Comparison of ENCODE assay signal across 20 cellular contexts in the genomic region with DNA sequence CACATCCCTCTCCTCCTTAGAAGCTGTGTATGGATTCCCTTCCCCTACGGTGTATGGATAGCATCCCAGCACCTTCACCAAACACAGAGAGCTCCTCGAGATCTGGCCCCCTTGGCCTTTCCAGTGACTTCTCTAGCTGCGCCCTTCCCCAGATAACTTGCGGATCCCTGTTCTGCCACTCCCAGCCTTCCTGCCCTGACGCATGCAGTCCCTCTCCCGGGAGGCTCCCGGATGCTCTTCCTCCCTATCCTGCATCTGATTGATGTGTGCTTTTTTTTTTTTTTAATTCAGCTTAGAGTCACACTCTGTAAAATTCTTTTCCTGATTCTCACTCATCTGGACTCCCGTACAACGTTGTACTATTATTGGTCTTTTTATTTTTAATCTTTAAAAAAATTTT. TPM values are rescaled to one million over a fixed set of nuclear protein-coding genes. Genes with fewer than 3 reads are reported as not detected.
A peak's percentile ranks its signal among the peaks of the same experiment; 100 is the strongest.
DNase-seq lines count a peak whose midpoint lies in the region; ATAC-seq, FAIRE-seq and TF ChIP-seq lines count a peak whose summit lies in the region.
"Had no signal": no experiment of that assay in that cellular context is flagged by ENCODE, and none has a peak within 500 bp of the region (broad histone marks: within the 10 kb centered on the region; RNA-seq: fewer than 3 reads in every experiment).

No MANE protein-coding gene starts in this region.

- H2AK5ac ChIP-seq in H1 (ENCODE audit: low read depth, low read length), result 0 out of 2 replicates have a peak overlapping the region, but pooled peaks have one; percentile 65

- H3K14ac ChIP-seq in H1 (ENCODE audit: insufficient read length), result no peak overlapping the region

- no peak overlapping the region for H3K23ac ChIP-seq in H1 (ENCODE audit: insufficient read length)

- no peak overlapping the region for H3K4ac ChIP-seq in H1 (replicated peaks; ENCODE audit: insufficient read length, low read depth, low read length)

- H3K79me2 ChIP-seq in HepG2 (ENCODE audit: insufficient read depth, low read length), result no peaks in the 10 kb centered on the region
- peaks cover 43 to 99% of the 10 kb centered on the region in 2 experiments for H3K79me2 ChIP-seq in H1 (ENCODE audit: control insufficient read depth in 1 of 2, insufficient read depth in 2 of 2, low read length in 2 of 2)

- peaks cover 3% of the 10 kb centered on the region for H3K36me3 Mint-ChIP-seq in mesothelial cell of epicardium

- no peak for TF ChIP-seq POLR2A in right lobe of liver (IDR thresholded peaks at IDR 0.05)
- TF ChIP-seq POLR2A in HepG2 (IDR thresholded peaks at IDR 0.05; ENCODE audit: insufficient read depth in 1 of 2, low read depth in 2 of 2, low read length in 2 of 2), result no peak
- no peak for TF ChIP-seq POLR2A in H1 (IDR thresholded peaks at IDR 0.05; ENCODE audit: control extremely low read depth in 1 of 2, low read depth in 2 of 2, low read length in 2 of 2)

- H2BK20ac ChIP-seq in H1 (ENCODE audit: low read length), result no peak overlapping the region

- 56% methylated on average over 9 of the region's 9 CpGs for WGBS in right lobe of liver (ENCODE audit: insufficient coverage, low coverage, low lambda C conversion rate, missing lambda C conversion rate)
- 96% methylated on average over 9 of the region's 9 CpGs for WGBS in HepG2 (ENCODE audit: low lambda C conversion rate)
- 94% methylated on average over 9 of the region's 9 CpGs; no CpG with 5 or more reads in 1 of the 2 experiments for WGBS in H1 (ENCODE audit: extremely low coverage in 1 of 2, insufficient coverage in 1 of 2, insufficient read length in 1 of 2, insufficient replicate concordance in 2 of 2, low coverage in 1 of 2, low lambda C conversion rate in 2 of 2, missing lambda C conversion rate in 1 of 2), 2 experiments

- no peaks in the 10 kb centered on the region for H3K4me1 ChIP-seq in right lobe of liver
- peaks cover 19% of the 10 kb centered on the region for H3K4me1 ChIP-seq in HepG2 (ENCODE audit: insufficient read depth, low read length)
- peaks cover 0 to 9% (median 5%) of the 10 kb centered on the region in 4 experiments; a peak in 6 of 7 replicates for H3K4me1 ChIP-seq in H1 (replicated peaks in 1 of 4; ENCODE audit: control insufficient read depth in 3 of 4, insufficient read depth in 4 of 4, low read length in 3 of 4)

- TF ChIP-seq EP300 in HepG2 (IDR thresholded peaks at IDR 0.05; ENCODE audit: low read depth in 2 of 2, low read length in 2 of 2) (no peak), HepG2 (CRISPR knock-in tag; IDR thresholded peaks at IDR 0.05; ENCODE audit: borderline replicate concordance) (no peak), H1 (IDR thresholded peaks at IDR 0.05; ENCODE audit: borderline replicate concordance in 1 of 2, low read depth in 2 of 2, low read length in 2 of 2) (no peak)

- no peaks in the 10 kb centered on the region for H3K27me3 Mint-ChIP-seq in mesothelial cell of epicardium (ENCODE audit: low read depth)
- H3K27me3 Mint-ChIP-seq: B cell; CD4-positive, alpha-beta memory T cell had no signal

- H3K4me3 ChIP-seq in right lobe of liver (no peak overlapping the region), HepG2 (replicated peaks in 1 of 3; ENCODE audit: insufficient read depth in 1 of 3, low read depth in 2 of 3, low read length in 3 of 3) (no peak overlapping the region), H1 (ENCODE audit: extremely low read depth in 1 of 4, insufficient read depth in 2 of 4, low read depth in 3 of 4, low read length in 4 of 4) (no peak overlapping the region)
- H3K4me3 ChIP-seq: GM12878, GM23248, K562 had no signal

- H3K4me2 ChIP-seq in HepG2 (ENCODE audit: low read depth, low read length), result no peak overlapping the region
- peak overlapping the region in 1 of 2 experiments; percentile 44; a peak in 1 of 4 replicates for H3K4me2 ChIP-seq in H1 (ENCODE audit: insufficient read depth in 1 of 2, low read depth in 2 of 2, low read length in 2 of 2)

- peak; percentile 42 to 70 (median 51) for ATAC-seq in right lobe of liver
- no peak for ATAC-seq in HepG2
- ATAC-seq in HG03139 (IDR thresholded peaks at IDR 0.05; ENCODE audit: unreplicated experiment), result no peak
- ATAC-seq: GM12878 had no signal

- no peak overlapping the region; the same call in 1 of the 2 replicates for H2BK5ac ChIP-seq in H1 (ENCODE audit: low read depth, low read length)

- no peak overlapping the region for H3K9ac ChIP-seq in HepG2 (ENCODE audit: insufficient read depth, low read depth, low read length)
- no peak overlapping the region for H3K9ac ChIP-seq in H1 (replicated peaks in 1 of 4; ENCODE audit: extremely low read depth in 1 of 4, low read depth in 3 of 4, low read length in 3 of 4)
- H3K9ac ChIP-seq: GM23248 had no signal

- no peaks in the 10 kb centered on the region; the same call in 1 of the 2 replicates for H3K23me2 ChIP-seq in H1 (ENCODE audit: low read depth, low read length)

- H4K5ac ChIP-seq in H1 (ENCODE audit: insufficient read length, low read depth, low read length), result no peak overlapping the region

- TF ChIP-seq RAD21 in HepG2 (CRISPR knock-in tag; IDR thresholded peaks at IDR 0.05), result no peak
- no peak for TF ChIP-seq RAD21 in H1 (IDR thresholded peaks at IDR 0.05 in 1 of 2, conservative IDR thresholded peaks at IDR 0.05 in 1 of 2; ENCODE audit: low read depth in 2 of 2, low read length in 2 of 2)

- peaks cover 34% of the 10 kb centered on the region for H3K4me1 Mint-ChIP-seq in mesothelial cell of epicardium

- H3K9me3 Mint-ChIP-seq in mesothelial cell of epicardium, result no peaks in the 10 kb centered on the region
- H3K9me3 Mint-ChIP-seq: HFFc6 had no signal

- CTCF ChIA-PET in HepG2 (lab: Yijun Ruan, JAX; ENCODE audit: low intra/inter-chr PET ratio, low total read pairs), result no interaction called here
- CTCF ChIA-PET in H1 (lab: Charles Lee; ENCODE audit: partially characterized antibody), result interaction anchor here (1.2 to 1.8 kb wide), 6 partner anchors 17 to 194 kb away, joined by 3 to 5 read pairs (median 3); a partner anchor contains a TSS

- H4K20me1 ChIP-seq in HepG2 (ENCODE audit: insufficient read depth, low read length), result no peaks in the 10 kb centered on the region
- H4K20me1 ChIP-seq in H1 (replicated peaks in 1 of 2; ENCODE audit: control insufficient read depth in 1 of 2, insufficient read depth in 2 of 2, low read length in 2 of 2), result peaks cover 23% of the 10 kb centered on the region in 2 experiments

- H3K9me3 ChIP-seq in right lobe of liver (no peaks in the 10 kb centered on the region), HepG2 (ENCODE audit: low read length) (no peaks in the 10 kb centered on the region), H1 (ENCODE audit: insufficient read depth in 2 of 2, low read depth in 1 of 2, low read length in 1 of 2) (no peaks in the 10 kb centered on the region)

- H3K18ac ChIP-seq in H1 (ENCODE audit: extremely low read depth, low read length), result no peak overlapping the region

- intact Hi-C loops in right lobe of liver (cut with DNase I) (no loop called here), HepG2 (cut with micrococcal nuclease; ENCODE audit: unreplicated experiment) (loop anchor here (5.0 kb wide), 1 partner anchor 34 kb away; no protein-coding TSS in a partner anchor)

- H2BK15ac ChIP-seq in H1 (ENCODE audit: low read length), result no peak overlapping the region; the same call in 1 of the 2 replicates

- POLR2A ChIA-PET in HepG2 (lab: Yijun Ruan, JAX), result no interaction called here
- POLR2A ChIA-PET in H1 (lab: Charles Lee; ENCODE audit: partially characterized antibody), result interaction anchor here (0.5 to 17.1 kb wide), 5 partner anchors 8 to 185 kb away, joined by 3 to 154 read pairs (median 7); no protein-coding TSS in a partner anchor

- H3K27ac ChIP-seq in right lobe of liver (no peak overlapping the region), HepG2 (ENCODE audit: extremely low read length, insufficient read depth, low read length) (no peak overlapping the region), H1 (ENCODE audit: low read depth, low read length) (no peak overlapping the region)
- H3K27ac ChIP-seq: GM23248, HL-60 had no signal

- H3K36me3 ChIP-seq in right lobe of liver (no peaks in the 10 kb centered on the region), HepG2 (replicated peaks in 1 of 2; ENCODE audit: control insufficient read depth in 1 of 2, insufficient read depth in 2 of 2, low read length in 2 of 2) (peaks cover 0 to 1% of the 10 kb centered on the region in 2 experiments; a peak in 1 of 5 replicates), H1 (ENCODE audit: control insufficient read depth in 2 of 4, insufficient read depth in 4 of 4, low read length in 3 of 4) (peaks cover 0 to 40% (median 5%) of the 10 kb centered on the region in 4 experiments; a peak in 6 of 8 replicates)

- no peak overlapping the region for H2BK12ac ChIP-seq in H1 (ENCODE audit: low read depth, low read length)

- no peaks in the 10 kb centered on the region for H3K27me3 ChIP-seq in right lobe of liver
- no peaks in the 10 kb centered on the region for H3K27me3 ChIP-seq in HepG2 (ENCODE audit: control insufficient read depth in 1 of 2, insufficient read depth in 2 of 2, low read length in 2 of 2)
- no peaks in the 10 kb centered on the region for H3K27me3 ChIP-seq in H1 (replicated peaks in 1 of 4; ENCODE audit: control insufficient read depth in 3 of 4, extremely low read depth in 1 of 4, insufficient read depth in 3 of 4, low read length in 3 of 4)

- in situ Hi-C loops in HepG2 (cut with HindIII; ENCODE audit: extremely low pct_ligation_motif_present, low pct_unique_long_range_greater_than_20kb), result no loop called here

- H3K27ac Mint-ChIP-seq in mesothelial cell of epicardium, result peak overlapping the region; percentile 62
- H3K27ac Mint-ChIP-seq: B cell, HFFc6 had no signal

- no peak overlapping the region for H4K8ac ChIP-seq in H1 (ENCODE audit: extremely low read depth, insufficient read depth, low read length)

- no peak overlapping the region for H2BK120ac ChIP-seq in H1 (replicated peaks; ENCODE audit: low read depth, low read length)

- no peak overlapping the region for H3K4me3 Mint-ChIP-seq in mesothelial cell of epicardium
- H3K4me3 Mint-ChIP-seq: B cell; CD4-positive, alpha-beta memory T cell; HFFc6 had no signal

- H2AFZ ChIP-seq in HepG2 (ENCODE audit: low read length) (no peak overlapping the region), H1 (ENCODE audit: low read length) (no peak overlapping the region)
- H2AFZ ChIP-seq: GM23248 had no signal

- TF ChIP-seq CTCF in right lobe of liver (IDR thresholded peaks at IDR 0.05) (no peak), HepG2 (CRISPR knock-in tag; IDR thresholded peaks at IDR 0.05) (no peak), H1 (IDR thresholded peaks at IDR 0.05; ENCODE audit: control extremely low read depth in 1 of 3, insufficient read depth in 1 of 3, low read depth in 1 of 3, low read length in 3 of 3) (no peak), mesothelial cell of epicardium (IDR thresholded peaks at IDR 0.05; ENCODE audit: unreplicated experiment) (no peak)

- DNase-seq in right lobe of liver (no peak), HepG2 (ENCODE audit: low spot score) (no peak), H1 (ENCODE audit: low read depth in 1 of 2, low spot score in 2 of 2) (no peak), mesothelial cell of epicardium (ENCODE audit: low spot score in 2 of 2, unreplicated experiment in 2 of 2) (no peak), activated T-cell treated with anti-CD3 and anti-CD28 coated beads for 4 hours (no peak), GOT3 (lab: John Stamatoyannopoulos, UW) (no peak)
- DNase-seq in effector CD8-positive, alpha-beta T cell (lab: John Stamatoyannopoulos, UW), result no peak
- DNase-seq: C1 segment of cervical spinal cord; CD4-positive, alpha-beta memory T cell; COR-L47; GM23248; HCEC 1CT; HFFc6 had no signal

- FAIRE-seq in HepG2 (lab: Jason Lieb, UNC) (no peak), H1 (lab: Jason Lieb, UNC) (no peak)
- FAIRE-seq: A204.1, GM12878, GM18507, K562 had no signal

- H3K79me1 ChIP-seq in H1 (ENCODE audit: low read depth, low read length), result peaks cover 19% of the 10 kb centered on the region

- BruUV-seq in HepG2 (replicated peaks; lab: Mats Ljungman, UMichigan), result no TSS peak

- no peak overlapping the region for H3K56ac ChIP-seq in H1 (replicated peaks; ENCODE audit: insufficient read length, low read depth, low read length)

- no peak overlapping the region for H4K91ac ChIP-seq in H1 (replicated peaks; ENCODE audit: insufficient read length, low read length)

RNA-seq across cellular contexts. Expression of a gene that starts 44.8 kb away (rescaled TPM):
- 10 to 100 TPM in 2 of 6 experiments, 1 to 10 TPM in 4; 6.6 to 10.5 (median 9.3) TPM for total RNA-seq in right lobe of liver
- total RNA-seq in HepG2 (2016; rRNA removed; fragmentation: Illumina TruSeq; extraction: Trizol), result 25.1 and 31.9 TPM in 2 replicates
- total RNA-seq in HepG2 (2016; cell fraction: cytosol; rRNA removed; fragmentation: Illumina TruSeq; extraction: Trizol; ENCODE audit: low read depth), result 3.4 and 3.6 TPM in 2 replicates
- 27.9 and 31.1 TPM in 2 replicates for total RNA-seq in HepG2 (2016; cell fraction: insoluble cytoplasmic fraction; rRNA removed; fragmentation: Illumina TruSeq; extraction: Trizol)
- total RNA-seq in HepG2 (2016; cell fraction: membrane; rRNA removed; fragmentation: Illumina TruSeq; extraction: Trizol), result 14.4 and 15.6 TPM in 2 replicates
- total RNA-seq in HepG2 (2016; cell fraction: nucleus; rRNA removed; fragmentation: Illumina TruSeq; extraction: Trizol), result 41.4 and 42.7 TPM in 2 replicates
- 9.7 and 11.8 TPM in 2 replicates for polyA plus RNA-seq in HepG2 (2011; rRNA removed)
- 7.1 and 9.4 TPM in 2 replicates for polyA plus RNA-seq in HepG2 (2011; cell fraction: cytosol; rRNA removed)
- 4.6 and 5.1 TPM in 2 replicates for polyA plus RNA-seq in HepG2 (2011; cell fraction: nucleus; rRNA removed)
- 13.4 and 15.6 TPM in 2 replicates for polyA plus RNA-seq in HepG2 (2012)
- polyA plus RNA-seq in HepG2 (2016; cell fraction: cytosol; fragmentation: Illumina TruSeq; extraction: Trizol; ENCODE audit: low read depth), result 1.1 and 1.4 TPM in 2 replicates
- polyA plus RNA-seq in HepG2 (2016; cell fraction: insoluble cytoplasmic fraction; fragmentation: Illumina TruSeq; extraction: Trizol; ENCODE audit: low read depth), result 14.2 and 17.2 TPM in 2 replicates
- polyA plus RNA-seq in HepG2 (2016; cell fraction: membrane; fragmentation: Illumina TruSeq; extraction: Trizol; ENCODE audit: low read depth), result 5.6 and 6.3 TPM in 2 replicates
- polyA plus RNA-seq in HepG2 (2016; cell fraction: nucleus; fragmentation: Illumina TruSeq; extraction: Trizol; ENCODE audit: insufficient read depth, low read depth), result 22.6 and 25.7 TPM in 2 replicates
- 10.4 and 10.7 TPM in 2 replicates for polyA minus RNA-seq in HepG2 (2011; rRNA and poly(A)+ RNA removed; ENCODE audit: low replicate concordance)
- 12.4 and 12.9 TPM in 2 replicates for polyA minus RNA-seq in HepG2 (2011; cell fraction: cytosol; rRNA and poly(A)+ RNA removed)
- polyA minus RNA-seq in HepG2 (2011; cell fraction: nucleus; rRNA and poly(A)+ RNA removed), result 21.4 and 26.1 TPM in 2 replicates
- total RNA-seq in H1 (2021; fragmentation: NEBNext Ultra II Directional; extraction: Animal tissue kit (Norgen Biotek cat#: 25700)), result 52.5 and 54.3 TPM in 2 replicates
- polyA plus RNA-seq in H1 (2011; rRNA removed), result 14.4 and 19.3 TPM in 2 replicates
- polyA plus RNA-seq in H1 (2011; cell fraction: cytosol; rRNA removed), result 23.1 TPM
- 17.0 TPM for polyA plus RNA-seq in H1 (2011; cell fraction: nucleus; rRNA removed)
- polyA plus RNA-seq in H1 (2012, experiment 1 of 2), result 24.0 to 35.0 TPM (median 27.9 TPM) in 4 replicates
- polyA plus RNA-seq in H1 (2012, experiment 2 of 2), result 3.7 TPM
- 38.9 TPM for polyA plus RNA-seq in H1 (2013, experiment 1 of 2)
- 43.7 TPM for polyA plus RNA-seq in H1 (2013, experiment 2 of 2)
- 77.9 and 94.2 TPM in 2 replicates for polyA minus RNA-seq in H1 (2011; rRNA and poly(A)+ RNA removed)
- polyA minus RNA-seq in H1 (2011; cell fraction: cytosol; rRNA and poly(A)+ RNA removed), result 36.0 TPM
- polyA minus RNA-seq in H1 (2011; cell fraction: nucleus; rRNA and poly(A)+ RNA removed), result 104 TPM
- total RNA-seq in mesothelial cell of epicardium, result 29.3 to 35.0 TPM (median 32.2 TPM) in 3 replicates
- total RNA-seq: GM23248 had no signal
- polyA plus RNA-seq: GM23248 had no signal

Comparison
In these comparisons a context has a peak if more than half of its experiments do, and no peak if none do; other contexts are left out.
1. ATAC-seq: peak in right lobe of liver (4 of 4); none in HepG2 (single experiment) and HG03139 (single experiment).